ENCODE assay signal across 1 cellular context in the genomic region with DNA sequence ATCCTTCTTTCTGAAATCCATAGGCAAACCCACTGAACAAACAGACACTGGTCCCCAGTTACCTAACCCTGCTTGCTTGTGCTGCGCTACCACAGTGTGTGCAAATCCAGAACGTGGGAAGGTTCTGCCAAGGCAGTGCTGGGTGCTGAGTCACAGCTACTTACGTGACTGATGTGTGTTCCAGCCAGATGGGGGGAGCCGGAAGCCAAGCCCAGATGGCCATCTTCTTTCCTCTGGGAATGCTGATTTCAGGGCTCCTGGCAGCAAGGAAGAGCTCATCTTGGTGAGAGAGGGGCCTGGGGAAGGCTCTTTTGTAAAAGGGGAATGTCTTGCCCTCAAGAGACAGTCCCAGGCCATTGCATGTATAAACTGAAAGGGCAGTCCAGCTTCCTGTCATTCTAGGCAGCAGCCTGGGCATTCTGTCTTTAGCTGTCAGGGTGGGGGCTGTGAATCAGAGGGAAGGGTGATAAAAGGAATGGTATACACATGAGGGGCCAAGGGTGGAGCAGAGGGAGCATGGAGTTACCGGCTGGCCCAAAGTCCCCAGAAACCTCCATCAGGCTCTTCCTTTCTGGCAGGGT.
TF ChIP-seq lines count a peak whose summit lies in the region.

No MANE protein-coding gene starts in this region.

TF ChIP-seq in SK-N-SH, 30 proteins besides CTCF, POLR2A, EP300 and RAD21 (continued from another document):
- peak; percentile 45; the same call in 1 of the 2 replicates for TF ChIP-seq MAX (IDR thresholded peaks at IDR 0.05; ENCODE audit: low read depth)
TF ChIP-seq in SK-N-SH: peak in this region for 6.
